In the genomic region with DNA sequence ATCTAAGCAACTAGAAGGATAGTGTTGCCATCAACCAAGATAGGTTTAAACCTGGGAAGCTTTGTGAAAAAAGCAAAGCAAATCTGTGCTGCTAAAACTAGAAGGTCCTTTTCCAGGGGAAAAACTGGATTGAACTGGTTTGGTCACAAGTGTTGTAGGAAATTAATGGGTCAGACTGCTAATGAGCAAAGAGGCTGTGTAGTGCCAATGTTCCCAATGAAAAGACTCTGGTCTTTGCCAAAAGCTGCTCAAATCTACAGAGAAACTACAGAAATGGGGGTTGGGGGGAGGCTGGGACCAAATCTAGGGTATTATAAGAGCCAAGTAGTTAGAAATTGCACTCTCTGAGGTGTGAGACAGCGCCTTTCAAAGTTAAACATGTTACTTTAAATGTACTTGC, we compare ENCODE assay signal across 20 cellular contexts.
A peak's percentile ranks its signal among the peaks of the same experiment; 100 is the strongest.
DNase-seq lines count a peak whose midpoint lies in the region; ATAC-seq and TF ChIP-seq lines count a peak whose summit lies in the region.
"Had no signal": no experiment of that assay in that cellular context is flagged by ENCODE, and none has a peak within 500 bp of the region (broad histone marks: within the 10 kb centered on the region; RNA-seq: fewer than 3 reads in every experiment).

No MANE protein-coding gene starts in this region.

- H3K27ac ChIP-seq in heart right ventricle = peak overlapping the region in 8 of 10 donors; percentile 12 to 57 (median 27)
- peak overlapping the region; percentile 11 for H3K27ac ChIP-seq in hepatocyte
- peak overlapping the region in 2 of 4 donors; percentile 8 to 20 for H3K27ac ChIP-seq in Peyer's patch
- H3K27ac ChIP-seq: A549, lower lobe of right lung had no signal

- no peaks in the 10 kb centered on the region for H3K27me3 Mint-ChIP-seq in T-cell
- H3K27me3 Mint-ChIP-seq: type B pancreatic cell had no signal

- no peaks in the 10 kb centered on the region for H3K9me3 Mint-ChIP-seq in T-cell
- H3K9me3 Mint-ChIP-seq: activated naive CD4-positive, alpha-beta T cell treated with anti-CD3 and anti-CD28 coated beads, Interleukin-2, amount 10 ng/mL, durations not matched to agents 7 days and 5 days; natural killer cell treated with Interleukin-12 subunit alpha and Interleukin-12 subunit beta and Interleukin-15 and Interleukin-18, amount 100 ng/mL, for 72 hours; type B pancreatic cell had no signal

- WGBS in heart right ventricle, 2 donors = 96 to 97% methylated on average over 1 of the region's 1 CpG
- 96% methylated on average over 1 of the region's 1 CpG for WGBS in hepatocyte (ENCODE audit: low lambda C conversion rate, missing lambda C conversion rate)

- H3K4me3 ChIP-seq in heart right ventricle = no peak overlapping the region
- no peak overlapping the region for H3K4me3 ChIP-seq in hepatocyte
- H3K4me3 ChIP-seq in Peyer's patch = no peak overlapping the region
- H3K4me3 ChIP-seq: A549, HAP-1, lower lobe of right lung had no signal

- POLR2A ChIA-PET in T-cell (lab: Charles Lee) = interaction anchor here in 1 of 2 donors (0.6 kb wide), 1 partner anchor 35 kb away, joined by 6 read pairs; no protein-coding TSS in a partner anchor

- H3K27me3 ChIP-seq in heart right ventricle = no peaks in the 10 kb centered on the region
- H3K27me3 ChIP-seq in hepatocyte = no peaks in the 10 kb centered on the region
- no peaks in the 10 kb centered on the region for H3K27me3 ChIP-seq in Peyer's patch

- no peaks in the 10 kb centered on the region for H3K9me2 ChIP-seq in hepatocyte (replicated peaks; ENCODE audit: insufficient read depth)

- no peak overlapping the region for H3K4me2 ChIP-seq in hepatocyte
- H3K4me2 ChIP-seq: A549 had no signal

- CTCF ChIA-PET in T-cell (lab: Charles Lee) = interaction anchor here in 1 of 2 donors (0.6 kb wide), 2 partner anchors 9 to 121 kb away, joined by 3 read pairs; no protein-coding TSS in a partner anchor

- no peaks in the 10 kb centered on the region for H3K9me3 ChIP-seq in heart right ventricle
- no peaks in the 10 kb centered on the region for H3K9me3 ChIP-seq in hepatocyte (ENCODE audit: low read depth)
- no peaks in the 10 kb centered on the region for H3K9me3 ChIP-seq in Peyer's patch
- H3K9me3 ChIP-seq: A549, HAP-1, lower lobe of right lung had no signal

- no peaks in the 10 kb centered on the region for H4K20me1 ChIP-seq in hepatocyte (ENCODE audit: insufficient read depth, poor library complexity, severe bottlenecking)

- H3K27ac Mint-ChIP-seq in T-cell = no peak overlapping the region
- H3K27ac Mint-ChIP-seq: activated naive CD4-positive, alpha-beta T cell treated with anti-CD3 and anti-CD28 coated beads, Interleukin-2, amount 10 ng/mL, durations not matched to agents 7 days and 5 days; CD14-positive monocyte; type B pancreatic cell had no signal

- TF ChIP-seq POLR2A in Peyer's patch (IDR thresholded peaks at IDR 0.05) = no peak

- peaks cover 2 to 39% (median 14%) of the 10 kb centered on the region in 9 donors for H3K4me1 ChIP-seq in heart right ventricle
- H3K4me1 ChIP-seq in hepatocyte (ENCODE audit: insufficient read depth) = no peaks in the 10 kb centered on the region
- H3K4me1 ChIP-seq in Peyer's patch = no peaks in the 10 kb centered on the region
- H3K4me1 ChIP-seq: A549, HAP-1 had no signal

- peak in 2 of 8 donors; percentile 17 to 41 for ATAC-seq in heart right ventricle
- no peak for ATAC-seq in Right ventricle myocardium superior (ENCODE audit: poor library complexity)
- ATAC-seq in GM19463 (IDR thresholded peaks at IDR 0.05; ENCODE audit: unreplicated experiment) = no peak
- no peak for ATAC-seq in T-cell (replicated peaks in 1 of 4)
- ATAC-seq: A549; lower lobe of right lung; natural killer cell treated with Interleukin-12 subunit alpha and Interleukin-12 subunit beta and Interleukin-15 and Interleukin-18, amount 100 ng/mL, for 72 hours had no signal

- no peaks in the 10 kb centered on the region for H3K79me2 ChIP-seq in hepatocyte

- H3K4me3 Mint-ChIP-seq in T-cell = no peak overlapping the region
- H3K4me3 Mint-ChIP-seq: activated naive CD4-positive, alpha-beta T cell treated with anti-CD3 and anti-CD28 coated beads, Interleukin-2, amount 10 ng/mL, durations not matched to agents 7 days and 5 days; CD14-positive monocyte; natural killer cell treated with Interleukin-12 subunit alpha and Interleukin-12 subunit beta and Interleukin-15 and Interleukin-18, amount 100 ng/mL, for 72 hours; type B pancreatic cell had no signal

- DNase-seq in heart right ventricle (no peak), Right ventricle myocardium superior (no peak), hepatocyte (ENCODE audit: low spot score) (no peak), putamen (ENCODE audit: low spot score) (peak; percentile 92), Peyer's patch (no peak), T-cell (no peak), GF-D8 (lab: John Stamatoyannopoulos, UW) (no peak)
- DNase-seq: activated CD4-positive, alpha-beta T cell treated with anti-CD3 and anti-CD28 coated beads for 48 hours; activated naive CD4-positive, alpha-beta T cell treated with anti-CD3 and anti-CD28 coated beads, Interleukin-2, amount 10 ng/mL, durations not matched to agents 7 days and 5 days; lower lobe of right lung; NCI-H1417; stimulated activated CD4-positive, alpha-beta T cell treated with anti-CD3 and anti-CD28 coated beads, Interleukin-4, amount 100 ng/mL, for 24 hours; stimulated activated CD8-positive, alpha-beta memory T cell treated with anti-CD3 and anti-CD28 coated beads, Interleukin-4, amount 100 ng/mL, for 48 hours; T1000 had no signal

- H3K36me3 ChIP-seq in heart right ventricle = no peaks in the 10 kb centered on the region
- H3K36me3 ChIP-seq in hepatocyte (replicated peaks; ENCODE audit: insufficient read depth, low read depth) = no peaks in the 10 kb centered on the region
- H3K36me3 ChIP-seq in Peyer's patch = no peaks in the 10 kb centered on the region
- H3K36me3 ChIP-seq: HAP-1, lower lobe of right lung had no signal

- intact Hi-C loops in heart right ventricle (cut with DNase I) = no loop called here
- intact Hi-C loops in Right ventricle myocardium superior (cut with DNase I) = no loop called here

- H3K4me1 Mint-ChIP-seq in T-cell = no peaks in the 10 kb centered on the region
- H3K4me1 Mint-ChIP-seq: activated naive CD4-positive, alpha-beta T cell treated with anti-CD3 and anti-CD28 coated beads, Interleukin-2, amount 10 ng/mL, durations not matched to agents 7 days and 5 days; CD14-positive monocyte had no signal

- peaks cover 5% of the 10 kb centered on the region for H3K36me3 Mint-ChIP-seq in T-cell
- H3K36me3 Mint-ChIP-seq: activated naive CD4-positive, alpha-beta T cell treated with anti-CD3 and anti-CD28 coated beads, Interleukin-2, amount 10 ng/mL, durations not matched to agents 7 days and 5 days; natural killer cell treated with Interleukin-12 subunit alpha and Interleukin-12 subunit beta and Interleukin-15 and Interleukin-18, amount 100 ng/mL, for 72 hours; type B pancreatic cell had no signal

- TF ChIP-seq CTCF in heart right ventricle (IDR thresholded peaks at IDR 0.05) = no peak
- no peak for TF ChIP-seq CTCF in hepatocyte (IDR thresholded peaks at IDR 0.05; ENCODE audit: poor library complexity)
- no peak for TF ChIP-seq CTCF in Peyer's patch (IDR thresholded peaks at IDR 0.05)

- no peak overlapping the region for H2AFZ ChIP-seq in hepatocyte
